1 cellular context compared by ENCODE assay signal in genomic region chr6:109440325-109441068, GRCh38.
TF ChIP-seq lines count a peak whose summit lies in the region.

PPIL6 (minus strand) TSS chr6:109440628; CDS start chr6:109440590, 38 bp downstream.
SMPD2 (plus strand) TSS chr6:109440724; CDS start chr6:109441122, 398 bp downstream.

TF ChIP-seq in K562, 482 proteins besides CTCF, POLR2A, EP300 and RAD21 (continued from another document and continues in another):
- TF ChIP-seq RERE (CRISPR knock-in tag; IDR thresholded peaks at IDR 0.05; ENCODE audit: borderline replicate concordance) (no peak), ZBTB5 (IDR thresholded peaks at IDR 0.05) (no peak), ZBTB17 (CRISPR knock-in tag; IDR thresholded peaks at IDR 0.05) (no peak), THRB (CRISPR knock-in tag; conservative IDR thresholded peaks at IDR 0.05) (no peak), NCOA1 (IDR thresholded peaks at IDR 0.05; ENCODE audit: low read depth) (no peak), SOX6 (IDR thresholded peaks at IDR 0.05) (0 out of 2 replicates have a peak, but pooled peaks have one; percentile 10), E2F6 (IDR thresholded peaks at IDR 0.05; ENCODE audit: borderline replicate concordance in 1 of 2, extremely low read depth in 1 of 2, insufficient read depth in 1 of 2, insufficient read length in 1 of 2, low read depth in 1 of 2, low read length in 1 of 2, poor library complexity in 1 of 2, severe bottlenecking in 1 of 2) (peak; percentile 95 to 98), FOXJ3 (CRISPR knock-in tag; IDR thresholded peaks at IDR 0.05) (no peak), SMARCA5 (IDR thresholded peaks at IDR 0.05) (no peak), ELF1 (tag; IDR thresholded peaks at IDR 0.05) (peak; percentile 90), GTF2B (IDR thresholded peaks at IDR 0.05; ENCODE audit: extremely low read depth, insufficient read length) (no peak), BRF1 (IDR thresholded peaks at IDR 0.05; ENCODE audit: borderline replicate concordance, extremely low read depth, insufficient read length) (no peak), ZSCAN29 (IDR thresholded peaks at IDR 0.05) (0 out of 2 replicates have a peak, but pooled peaks have one; percentile 59), POLR2H (tag; IDR thresholded peaks at IDR 0.05; ENCODE audit: low read depth) (peak; percentile 64; the same call in 1 of the 2 replicates), ZNF311 (CRISPR knock-in tag; IDR thresholded peaks at IDR 0.05) (no peak), ZNF699 (CRISPR knock-in tag; IDR thresholded peaks at IDR 0.05; ENCODE audit: insufficient replicate concordance) (no peak), PPARD (CRISPR knock-in tag; IDR thresholded peaks at IDR 0.05) (no peak), ARID1B (IDR thresholded peaks at IDR 0.05) (no peak; the same call in 1 of the 2 replicates), LARP7 (IDR thresholded peaks at IDR 0.05) (no peak), GATA2 (CRISPR knock-in tag; IDR thresholded peaks at IDR 0.05) (no peak), CEBPZ (IDR thresholded peaks at IDR 0.05; ENCODE audit: borderline replicate concordance, low read depth, low read length) (no peak), CBFA2T3 (IDR thresholded peaks at IDR 0.05) (0 out of 2 replicates have a peak, but pooled peaks have one; percentile 9), MLLT1 (IDR thresholded peaks at IDR 0.05) (no peak), ZBTB12 (CRISPR knock-in tag; IDR thresholded peaks at IDR 0.05) (no peak), KLF6 (CRISPR knock-in tag; IDR thresholded peaks at IDR 0.05; ENCODE audit: borderline replicate concordance) (no peak), FOSL1 (tag; conservative IDR thresholded peaks at IDR 0.05) (no peak)
